Comparison of ENCODE assay signal across 9 cellular contexts in genomic region chr10:323651-324293, GRCh38.
DNase-seq lines count a peak whose midpoint lies in the region; ATAC-seq and TF ChIP-seq lines count a peak whose summit lies in the region.
"Had no signal": no experiment of that assay in that cellular context is flagged by ENCODE, and none has a peak within 500 bp of the region (broad histone marks: within the 10 kb centered on the region; RNA-seq: fewer than 3 reads in every experiment).

No MANE protein-coding gene starts in this region.

- peaks cover 4% of the 10 kb centered on the region for H3K9me3 Mint-ChIP-seq in activated T-helper 2 cell treated with anti-CD3 and anti-CD28 coated beads, Interferon-gamma antibody, Interleukin-2, Interleukin-4, amounts not matched to agents 10 μg/mL and 5 μg/mL and 100 μg/mL, durations not matched to agents 14 hours and 24 hours and 36 hours
- H3K9me3 Mint-ChIP-seq in WTC11, result peaks cover 5% of the 10 kb centered on the region

- H3K4me3 Mint-ChIP-seq in activated T-helper 2 cell treated with anti-CD3 and anti-CD28 coated beads, Interferon-gamma antibody, Interleukin-2, Interleukin-4, amounts not matched to agents 10 μg/mL and 5 μg/mL and 100 μg/mL, durations not matched to agents 14 hours and 24 hours and 36 hours (ENCODE audit: low read depth), result peak overlapping the region; percentile 21
- H3K4me3 Mint-ChIP-seq in WTC11, result no peak overlapping the region

- peak; percentile 73 for DNase-seq in GM12865 (ENCODE audit: low read depth)
- peak; percentile 88 for DNase-seq in HFF-Myc (ENCODE audit: extremely low read depth, low read depth)
- peak; percentile 82 for DNase-seq in NCI-H226
- DNase-seq in activated T-helper 2 cell treated with anti-CD3 and anti-CD28 coated beads, Interferon-gamma antibody, Interleukin-2, Interleukin-4, amounts not matched to agents 10 μg/mL and 5 μg/mL and 100 μg/mL, durations not matched to agents 14 hours and 24 hours and 36 hours (ENCODE audit: low spot score), result peak; percentile 19
- peak in 1 of 2 donors; percentile 97 for DNase-seq in cardiac muscle cell (ENCODE audit: low read depth in 1 of 2, low spot score in 1 of 2)
- DNase-seq in smooth muscle cell of the brain vasculature (ENCODE audit: low read depth, low spot score), result peak; percentile 78
- DNase-seq in NCI-H2107 treated with DMSO at 0.1 percent for 48 hours (lab: John Stamatoyannopoulos, UW; ENCODE audit: unreplicated experiment), result no peak
- no peak for DNase-seq in WTC11 (ENCODE audit: low spot score)

- H3K4me3 ChIP-seq in GM12865 (ENCODE audit: low read depth, low read length), result no peak overlapping the region
- H3K4me3 ChIP-seq in HFF-Myc (replicated peaks; ENCODE audit: low read depth, low read length), result no peak overlapping the region
- no peak overlapping the region for H3K4me3 ChIP-seq in cardiac muscle cell
- H3K4me3 ChIP-seq: SK-N-MC had no signal

- H3K4me1 ChIP-seq in cardiac muscle cell (ENCODE audit: low read depth), result no peaks in the 10 kb centered on the region

- peaks cover 12% of the 10 kb centered on the region for H3K4me1 Mint-ChIP-seq in activated T-helper 2 cell treated with anti-CD3 and anti-CD28 coated beads, Interferon-gamma antibody, Interleukin-2, Interleukin-4, amounts not matched to agents 10 μg/mL and 5 μg/mL and 100 μg/mL, durations not matched to agents 14 hours and 24 hours and 36 hours (ENCODE audit: low read depth)
- H3K4me1 Mint-ChIP-seq in WTC11, result no peaks in the 10 kb centered on the region

- H3K36me3 ChIP-seq in cardiac muscle cell, result peaks cover 7% of the 10 kb centered on the region

- peaks cover 11% of the 10 kb centered on the region for H3K36me3 Mint-ChIP-seq in activated T-helper 2 cell treated with anti-CD3 and anti-CD28 coated beads, Interferon-gamma antibody, Interleukin-2, Interleukin-4, amounts not matched to agents 10 μg/mL and 5 μg/mL and 100 μg/mL, durations not matched to agents 14 hours and 24 hours and 36 hours (ENCODE audit: low read depth)
- H3K36me3 Mint-ChIP-seq in WTC11, result peaks cover 14% of the 10 kb centered on the region

- POLR2A ChIA-PET in WTC11 (lab: Charles Lee), result no interaction called here

- no peak overlapping the region for H3K27ac ChIP-seq in cardiac muscle cell
- H3K27ac ChIP-seq: SK-N-MC had no signal

- no peaks in the 10 kb centered on the region for H3K9me3 ChIP-seq in cardiac muscle cell (ENCODE audit: low read depth)

- CTCF ChIA-PET in WTC11 (lab: Charles Lee), result no interaction called here

- no peaks in the 10 kb centered on the region for H3K27me3 ChIP-seq in cardiac muscle cell

- no peak for ATAC-seq in WTC11

- no peak overlapping the region for H3K27ac Mint-ChIP-seq in activated T-helper 2 cell treated with anti-CD3 and anti-CD28 coated beads, Interferon-gamma antibody, Interleukin-2, Interleukin-4, amounts not matched to agents 10 μg/mL and 5 μg/mL and 100 μg/mL, durations not matched to agents 14 hours and 24 hours and 36 hours
- no peak overlapping the region for H3K27ac Mint-ChIP-seq in WTC11

- intact Hi-C loops in activated T-helper 2 cell treated with anti-CD3 and anti-CD28 coated beads, Interferon-gamma antibody, Interleukin-2, Interleukin-4, amounts not matched to agents 10 μg/mL and 5 μg/mL and 100 μg/mL, durations not matched to agents 14 hours and 24 hours and 36 hours (cut with micrococcal nuclease), result no loop called here

- no peaks in the 10 kb centered on the region for H3K27me3 Mint-ChIP-seq in activated T-helper 2 cell treated with anti-CD3 and anti-CD28 coated beads, Interferon-gamma antibody, Interleukin-2, Interleukin-4, amounts not matched to agents 10 μg/mL and 5 μg/mL and 100 μg/mL, durations not matched to agents 14 hours and 24 hours and 36 hours (ENCODE audit: low read depth)
- no peaks in the 10 kb centered on the region for H3K27me3 Mint-ChIP-seq in WTC11 (ENCODE audit: low read depth)

- TF ChIP-seq CTCF in GM12865 (IDR thresholded peaks at IDR 0.05; ENCODE audit: insufficient read depth, low read depth, low read length, missing control alignments) (no peak), HFF-Myc (IDR thresholded peaks at IDR 0.05; ENCODE audit: low read depth, low read length, missing control alignments) (no peak), cardiac muscle cell (IDR thresholded peaks at IDR 0.05; ENCODE audit: low read depth, low read length) (peak; percentile 6), WTC11 (IDR thresholded peaks at IDR 0.05) (no peak)

TF ChIP-seq in WTC11, 78 proteins besides CTCF, POLR2A, EP300 and RAD21:
- TF ChIP-seq E2F5 (CRISPR knock-in tag; IDR thresholded peaks at IDR 0.05) (no peak), ATF1 (CRISPR knock-in tag; IDR thresholded peaks at IDR 0.05) (no peak), IRF2 (CRISPR knock-in tag; IDR thresholded peaks at IDR 0.05; ENCODE audit: borderline replicate concordance, low read depth) (no peak), SP1 (CRISPR knock-in tag; conservative IDR thresholded peaks at IDR 0.05) (no peak), FOXK1 (CRISPR knock-in tag; IDR thresholded peaks at IDR 0.05) (no peak)

Comparison
In these comparisons a context has a peak if more than half of its experiments do, and no peak if none do; other contexts are left out.
1. DNase-seq: peak in GM12865 (single experiment), HFF-Myc (single experiment), NCI-H226 (single experiment), activated T-helper 2 cell treated with anti-CD3 and anti-CD28 coated beads, Interferon-gamma antibody, Interleukin-2, Interleukin-4, amounts not matched to agents 10 μg/mL and 5 μg/mL and 100 μg/mL, durations not matched to agents 14 hours and 24 hours and 36 hours (single experiment) and smooth muscle cell of the brain vasculature (single experiment); none in NCI-H2107 treated with DMSO at 0.1 percent for 48 hours (single experiment) and WTC11 (single experiment).